Comparison of ENCODE assay signal across 1 cellular context in genomic region chr1:206979379-206980043, GRCh38.
TF ChIP-seq lines count a peak whose summit lies in the region.

No MANE protein-coding gene starts in this region.

TF ChIP-seq in K562, 482 proteins besides CTCF, POLR2A, EP300 and RAD21:
- no peak for TF ChIP-seq GABPB1 (CRISPR knock-in tag; IDR thresholded peaks at IDR 0.05)
- TF ChIP-seq CBX5 (IDR thresholded peaks at IDR 0.05; ENCODE audit: borderline replicate concordance, low read depth): no peak
- TF ChIP-seq MBD1 (CRISPR knock-in tag; IDR thresholded peaks at IDR 0.05): no peak
- peak; percentile 63; the same call in 1 of the 2 replicates for TF ChIP-seq DEAF1 (CRISPR knock-in tag; IDR thresholded peaks at IDR 0.05)
- no peak for TF ChIP-seq MGA (IDR thresholded peaks at IDR 0.05)
- no peak for TF ChIP-seq ZBTB26 (CRISPR knock-in tag; IDR thresholded peaks at IDR 0.05)
- peak; percentile 50; the same call in 1 of the 2 replicates for TF ChIP-seq SMC3 (conservative IDR thresholded peaks at IDR 0.05; ENCODE audit: insufficient read depth, low read depth, low read length)
- no peak for TF ChIP-seq ATF3 (IDR thresholded peaks at IDR 0.05)
- TF ChIP-seq ATF3 (CRISPR knock-in tag; conservative IDR thresholded peaks at IDR 0.05): 0 out of 2 replicates have a peak, but pooled peaks have one; percentile 41
- no peak for TF ChIP-seq RAD51 (IDR thresholded peaks at IDR 0.05; ENCODE audit: borderline replicate concordance, low read depth)
- 0 out of 2 replicates have a peak, but pooled peaks have one; percentile 7 for TF ChIP-seq CBFA2T3 (IDR thresholded peaks at IDR 0.05)
- TF ChIP-seq ZBED1 (IDR thresholded peaks at IDR 0.05): no peak
- peak in 1 of 3 experiments; percentile 65 for TF ChIP-seq YY1 (IDR thresholded peaks at IDR 0.05; ENCODE audit: borderline replicate concordance in 1 of 3, control insufficient read depth in 1 of 3, extremely low read depth in 1 of 3, insufficient read depth in 3 of 3, insufficient read length in 1 of 3, insufficient replicate concordance in 2 of 3, low read depth in 1 of 3, low read length in 2 of 3)
- 0 out of 2 replicates have a peak, but pooled peaks have one; percentile 30 for TF ChIP-seq SP1 (CRISPR knock-in tag; IDR thresholded peaks at IDR 0.05)
- TF ChIP-seq RB1 (IDR thresholded peaks at IDR 0.05; ENCODE audit: low read depth): 0 out of 2 replicates have a peak, but pooled peaks have one; percentile 17
TF ChIP-seq in K562: peak in this region for 7.
